8 cellular contexts compared by ENCODE assay signal in the genomic region with DNA sequence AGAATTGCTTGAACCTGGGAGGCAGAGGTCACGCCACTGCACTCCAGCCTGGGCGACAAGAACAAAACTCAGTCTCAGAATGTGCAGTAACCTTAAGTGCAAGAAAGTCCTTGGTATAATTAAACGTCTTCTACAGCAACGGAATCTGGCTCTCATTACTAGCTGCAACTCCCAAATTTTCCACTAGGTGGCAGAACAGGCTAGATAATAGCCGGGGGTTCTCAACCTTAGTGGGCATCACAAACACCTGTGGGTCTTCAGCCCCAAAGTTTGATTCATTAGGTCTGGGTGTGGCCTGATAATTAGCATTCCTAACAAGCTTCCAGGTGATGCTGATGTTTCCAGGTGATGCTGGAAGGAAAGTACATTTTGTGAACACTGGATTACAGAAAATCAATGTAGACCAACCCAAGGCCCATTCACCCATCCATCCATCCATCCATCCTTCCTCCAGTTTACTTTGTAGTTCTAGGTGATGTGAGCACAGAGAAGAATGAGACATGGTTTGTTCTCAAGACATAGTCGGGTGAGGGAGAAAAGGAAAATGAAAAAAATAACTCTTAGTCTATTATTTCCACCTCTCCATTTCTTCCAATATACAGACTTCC. TPM values are rescaled to one million over a fixed set of nuclear protein-coding genes. Genes with fewer than 3 reads are reported as not detected.
A peak's percentile ranks its signal among the peaks of the same experiment; 100 is the strongest.
DNase-seq lines count a peak whose midpoint lies in the region; ATAC-seq and TF ChIP-seq lines count a peak whose summit lies in the region.

No MANE protein-coding gene starts in this region.

- H3K4me3 ChIP-seq in HCT116 (replicated peaks in 1 of 2; ENCODE audit: low read depth in 1 of 2, low read length in 2 of 2) = no peak overlapping the region
- no peak overlapping the region for H3K4me3 ChIP-seq in mesenchymal stem cell (ENCODE audit: insufficient read depth in 1 of 2, low read depth in 1 of 2, low read length in 2 of 2)

- H3K9me2 ChIP-seq in HCT116 (ENCODE audit: insufficient read depth) = no peaks in the 10 kb centered on the region

- DNase-seq in DMS79 treated with DMSO at 0.1 percent for 48 hours (lab: John Stamatoyannopoulos, UW) (peak; percentile 27), HCT116 (ENCODE audit: low read depth, low spot score) (peak; percentile 24), NCI-H345 treated with DMSO at 0.1 percent for 48 hours (lab: John Stamatoyannopoulos, UW; ENCODE audit: unreplicated experiment) (peak; percentile 14), ecto neural progenitor cell (ENCODE audit: low spot score) (peak; percentile 65), mesenchymal stem cell (peak; percentile 60)
- DNase-seq in activated CD4-positive, alpha-beta T cell treated with anti-CD3 and anti-CD28 coated beads, Interleukin-2, amount 50 U/mL, for 48 hours = peak; percentile 63 to 73
- peak; percentile 17 to 66 for DNase-seq in stimulated activated CD8-positive, alpha-beta memory T cell treated with anti-CD3 and anti-CD28 coated beads, Interleukin-4, amount 100 ng/mL, for 4 hours (ENCODE audit: low read depth in 2 of 2, low spot score in 1 of 2)

- no peak overlapping the region for H3K9ac ChIP-seq in HCT116 (ENCODE audit: low read length)
- H3K9ac ChIP-seq in mesenchymal stem cell (ENCODE audit: low read length) = no peak overlapping the region

- H2BK120ac ChIP-seq in mesenchymal stem cell (ENCODE audit: low read depth, low read length) = no peak overlapping the region

- TF ChIP-seq POLR2A in HCT116 (IDR thresholded peaks at IDR 0.05; ENCODE audit: borderline replicate concordance, extremely low read depth, insufficient read depth, insufficient read length) = no peak

- no peak overlapping the region for H3K4ac ChIP-seq in mesenchymal stem cell (ENCODE audit: low read depth in 1 of 2, low read length in 2 of 2)

- TF ChIP-seq RAD21 in HCT116 (IDR thresholded peaks at IDR 0.05; ENCODE audit: low read depth) = peak; percentile 92

- no peak overlapping the region for H2AFZ ChIP-seq in HCT116 (ENCODE audit: low read depth, low read length, poor library complexity, severe bottlenecking)
- H2AFZ ChIP-seq in mesenchymal stem cell (ENCODE audit: low read depth, low read length) = no peak overlapping the region

- BruUV-seq in HCT116 (replicated peaks; lab: Mats Ljungman, UMichigan) = no TSS peak

- POLR2A ChIA-PET in HCT116 (lab: Charles Lee) = interaction anchor here (1.4 kb wide), 1 partner anchor 37 kb away, joined by 3 read pairs; a partner anchor contains a TSS

- no peak overlapping the region for H3K4me2 ChIP-seq in HCT116 (ENCODE audit: low read length)
- H3K4me2 ChIP-seq in mesenchymal stem cell (ENCODE audit: low read length, poor library complexity, severe bottlenecking) = no peak overlapping the region

- H4K91ac ChIP-seq in mesenchymal stem cell (ENCODE audit: low read length) = no peak overlapping the region

- H3K79me1 ChIP-seq in mesenchymal stem cell (replicated peaks; ENCODE audit: low read length, poor library complexity, severe bottlenecking) = peaks cover 2% of the 10 kb centered on the region

- peak; percentile 74 to 93 (median 76) for TF ChIP-seq CTCF in HCT116 (IDR thresholded peaks at IDR 0.05 in 2 of 3, conservative IDR thresholded peaks at IDR 0.05 in 1 of 3; ENCODE audit: borderline replicate concordance in 1 of 3, insufficient read depth in 1 of 3, low read depth in 2 of 3, low read length in 2 of 3)

- no peaks in the 10 kb centered on the region for H3K9me3 ChIP-seq in HCT116 (ENCODE audit: control insufficient read depth in 1 of 2, insufficient read depth in 1 of 2, low read depth in 1 of 2, low read length in 2 of 2)
- no peaks in the 10 kb centered on the region for H3K9me3 ChIP-seq in mesenchymal stem cell (ENCODE audit: control insufficient read depth, low read length)

- H3K27ac ChIP-seq in HCT116 (ENCODE audit: low read depth, low read length) = no peak overlapping the region
- H3K27ac ChIP-seq in mesenchymal stem cell (ENCODE audit: low read length, poor library complexity, severe bottlenecking) = no peak overlapping the region

- intact Hi-C loops in HCT116 (cut with micrococcal nuclease) = loop anchor here (1.0 to 10.0 kb wide), 5 partner anchors 180 to 645 kb away; no protein-coding TSS in a partner anchor

- RAD21 ChIA-PET in HCT116 (lab: Charles Lee; ENCODE audit: low non-redundant PET in 1 of 2, low total read pairs in 2 of 2, uncharacterized antibody in 2 of 2, unreplicated experiment in 2 of 2) = interaction anchor here in 1 of 2 experiments (1.4 to 2.1 kb wide), 2 partner anchors 181 to 304 kb away, joined by 3 to 5 read pairs; no protein-coding TSS in a partner anchor

- H3K36me3 ChIP-seq in HCT116 (ENCODE audit: control insufficient read depth in 1 of 2, insufficient read depth in 2 of 2, low read length in 2 of 2) (peaks cover 8 to 9% of the 10 kb centered on the region in 2 experiments; a peak in 3 of 4 replicates), mesenchymal stem cell (ENCODE audit: control insufficient read depth in 1 of 2, insufficient read depth in 2 of 2, low read depth in 1 of 2, low read length in 2 of 2) (peaks cover 0 to 23% of the 10 kb centered on the region in 2 experiments)

- H3K27me3 ChIP-seq in HCT116 (ENCODE audit: insufficient read depth, low read length) (no peaks in the 10 kb centered on the region), mesenchymal stem cell (ENCODE audit: control insufficient read depth in 1 of 2, insufficient read depth in 1 of 2, low read length in 2 of 2) (no peaks in the 10 kb centered on the region)

- H4K8ac ChIP-seq in mesenchymal stem cell (ENCODE audit: low read length) = no peak overlapping the region

- CTCF ChIA-PET in HCT116 (lab: Charles Lee) = interaction anchor here (0.6 to 2.6 kb wide), 19 partner anchors 10 to 643 kb away, joined by 3 to 33 read pairs (median 4); a partner anchor contains a TSS

- H3K14ac ChIP-seq in mesenchymal stem cell (ENCODE audit: low read length in 2 of 2) = no peak overlapping the region

- no peak overlapping the region for H3K18ac ChIP-seq in mesenchymal stem cell (ENCODE audit: low read depth in 1 of 2, low read length in 2 of 2)

- H4K20me1 ChIP-seq in HCT116 (ENCODE audit: insufficient read depth) = peaks cover 5% of the 10 kb centered on the region; the same call in 1 of the 2 replicates

- no peak overlapping the region for H2BK5ac ChIP-seq in mesenchymal stem cell (ENCODE audit: low read depth, low read length, poor library complexity, severe bottlenecking)

- H2AK5ac ChIP-seq in mesenchymal stem cell (ENCODE audit: low read length, severe bottlenecking) = no peak overlapping the region

- H3K79me2 ChIP-seq in HCT116 (ENCODE audit: insufficient read depth, low read length) = no peaks in the 10 kb centered on the region

- no peak overlapping the region for H2BK12ac ChIP-seq in mesenchymal stem cell (ENCODE audit: low read length in 2 of 2)

- no peak overlapping the region for H2BK15ac ChIP-seq in mesenchymal stem cell (ENCODE audit: low read depth, poor library complexity, severe bottlenecking)

- H3K4me1 ChIP-seq in HCT116 (ENCODE audit: control insufficient read depth in 1 of 2, insufficient read depth in 2 of 2, low read length in 2 of 2) = no peaks in the 10 kb centered on the region
- H3K4me1 ChIP-seq in mesenchymal stem cell (ENCODE audit: control insufficient read depth, insufficient read depth, low read depth, low read length) = no peaks in the 10 kb centered on the region

- ATAC-seq in HCT116 (peak; percentile 86), GM18858 (IDR thresholded peaks at IDR 0.05; ENCODE audit: unreplicated experiment) (no peak)

- WGBS in mesenchymal stem cell = 17% methylated on average over 4 of the region's 6 CpGs

- H3K23ac ChIP-seq in mesenchymal stem cell (ENCODE audit: low read length in 2 of 2) = no peak overlapping the region

TF ChIP-seq in HCT116, 20 proteins besides CTCF, POLR2A, EP300 and RAD21 (continues in another document):
- TF ChIP-seq POLR2AphosphoS5 (IDR thresholded peaks at IDR 0.05; ENCODE audit: low read depth, low read length) (no peak), EGR1 (IDR thresholded peaks at IDR 0.05; ENCODE audit: low read depth) (no peak), CEBPB (IDR thresholded peaks at IDR 0.05; ENCODE audit: low read depth) (no peak), EZH2 (IDR thresholded peaks at IDR 0.05) (no peak), SRF (IDR thresholded peaks at IDR 0.05; ENCODE audit: low read depth) (no peak), ELF1 (IDR thresholded peaks at IDR 0.05; ENCODE audit: borderline replicate concordance, low read depth) (no peak), TCF7L2 (IDR thresholded peaks at IDR 0.05; ENCODE audit: borderline replicate concordance, extremely low read depth, insufficient read depth, insufficient read length) (no peak), ZNF274 (IDR thresholded peaks at IDR 0.05; ENCODE audit: low read depth, low read length) (no peak)
- TF ChIP-seq, protein P1, sequence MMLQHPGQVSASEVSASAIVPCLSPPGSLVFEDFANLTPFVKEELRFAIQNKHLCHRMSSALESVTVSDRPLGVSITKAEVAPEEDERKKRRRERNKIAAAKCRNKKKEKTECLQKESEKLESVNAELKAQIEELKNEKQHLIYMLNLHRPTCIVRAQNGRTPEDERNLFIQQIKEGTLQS (IDR thresholded peaks at IDR 0.05) = no peak
- TF ChIP-seq, protein P2, sequence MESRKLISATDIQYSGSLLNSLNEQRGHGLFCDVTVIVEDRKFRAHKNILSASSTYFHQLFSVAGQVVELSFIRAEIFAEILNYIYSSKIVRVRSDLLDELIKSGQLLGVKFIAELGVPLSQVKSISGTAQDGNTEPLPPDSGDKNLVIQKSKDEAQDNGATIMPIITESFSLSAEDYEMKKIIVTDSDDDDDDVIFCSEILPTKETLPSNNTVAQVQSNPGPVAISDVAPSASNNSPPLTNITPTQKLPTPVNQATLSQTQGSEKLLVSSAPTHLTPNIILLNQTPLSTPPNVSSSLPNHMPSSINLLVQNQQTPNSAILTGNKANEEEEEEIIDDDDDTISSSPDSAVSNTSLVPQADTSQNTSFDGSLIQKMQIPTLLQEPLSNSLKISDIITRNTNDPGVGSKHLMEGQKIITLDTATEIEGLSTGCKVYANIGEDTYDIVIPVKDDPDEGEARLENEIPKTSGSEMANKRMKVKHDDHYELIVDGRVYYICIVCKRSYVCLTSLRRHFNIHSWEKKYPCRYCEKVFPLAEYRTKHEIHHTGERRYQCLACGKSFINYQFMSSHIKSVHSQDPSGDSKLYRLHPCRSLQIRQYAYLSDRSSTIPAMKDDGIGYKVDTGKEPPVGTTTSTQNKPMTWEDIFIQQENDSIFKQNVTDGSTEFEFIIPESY (IDR thresholded peaks at IDR 0.05; ENCODE audit: extremely low read depth, insufficient replicate concordance, low read length) = no peak

RNA-seq across cellular contexts. Expression of a gene that starts 37.3 kb away (rescaled TPM):
- total RNA-seq in HCT116 (2021; ENCODE audit: unreplicated experiment) = 59.6 TPM
- polyA plus RNA-seq in HCT116 (2012) = 19.1 and 23.2 TPM in 2 replicates
- polyA plus RNA-seq in mesenchymal stem cell (2013, experiment 1 of 2) = 32.7 TPM
- 31.5 TPM for polyA plus RNA-seq in mesenchymal stem cell (2013, experiment 2 of 2)

RNA-seq across cellular contexts. Expression of a gene that starts 41.7 kb away (rescaled TPM):
- 8.3 TPM for total RNA-seq in HCT116 (2021; ENCODE audit: unreplicated experiment)
- 2.7 and 3.6 TPM in 2 replicates for polyA plus RNA-seq in HCT116 (2012)
- polyA plus RNA-seq in mesenchymal stem cell (2013, experiment 1 of 2) = 8.8 TPM
- polyA plus RNA-seq in mesenchymal stem cell (2013, experiment 2 of 2) = 9.1 TPM

Comparison
In these comparisons a context has a peak if more than half of its experiments do, and no peak if none do; other contexts are left out.
1. DNase-seq: peak in every context shown above with its lines; median percentile 68 in activated CD4-positive, alpha-beta T cell treated with anti-CD3 and anti-CD28 coated beads, Interleukin-2, amount 50 U/mL, for 48 hours; 65 in ecto neural progenitor cell; 60 in mesenchymal stem cell; 42 in stimulated activated CD8-positive, alpha-beta memory T cell treated with anti-CD3 and anti-CD28 coated beads, Interleukin-4, amount 100 ng/mL, for 4 hours; 27 in DMS79 treated with DMSO at 0.1 percent for 48 hours; 24 in HCT116; 14 in NCI-H345 treated with DMSO at 0.1 percent for 48 hours.